Comparison of ENCODE assay signal across 8 cellular contexts in the genomic region with DNA sequence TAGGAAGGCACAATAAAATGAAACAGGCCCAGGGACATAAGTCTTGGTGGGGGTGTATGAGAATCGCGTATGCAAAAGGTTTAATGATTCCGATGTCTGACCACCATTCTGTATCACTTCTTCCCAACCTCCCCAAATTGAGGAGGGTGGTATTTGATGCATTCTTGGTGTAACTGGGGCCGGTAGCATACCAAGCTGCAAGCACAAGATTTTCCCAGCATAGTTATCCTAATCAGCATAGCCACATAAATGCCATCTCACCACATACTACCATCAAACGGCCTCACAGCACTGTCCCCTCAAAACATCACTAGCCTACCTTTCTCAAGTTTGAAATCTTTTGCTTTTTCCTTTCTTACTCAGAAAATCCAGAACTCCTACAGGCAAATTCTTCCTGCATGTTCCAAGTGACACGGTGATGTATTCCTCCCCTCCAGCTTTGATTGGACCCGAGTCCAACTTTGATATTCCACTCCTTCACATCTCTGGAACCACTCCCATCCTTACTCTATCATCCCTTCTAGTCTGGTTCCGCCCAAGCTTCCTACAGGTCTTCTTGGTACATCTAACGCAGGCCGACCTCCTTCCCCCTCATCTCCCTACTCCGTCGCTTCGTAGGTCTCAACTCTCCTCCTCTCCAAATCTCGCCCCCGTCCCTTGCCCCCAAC. TPM values are rescaled to one million over a fixed set of nuclear protein-coding genes. Genes with fewer than 3 reads are reported as not detected.
DNase-seq lines count a peak whose midpoint lies in the region; ATAC-seq, FAIRE-seq and TF ChIP-seq lines count a peak whose summit lies in the region.

No MANE protein-coding gene starts in this region.

- peak overlapping the region; percentile 92 to 98 for H3K4me3 ChIP-seq in kidney (ENCODE audit: low read length in 2 of 2)

- intact Hi-C loops in kidney (cut with DNase I) = no loop called here

- ATAC-seq in GM19023 (IDR thresholded peaks at IDR 0.05; ENCODE audit: unreplicated experiment) = no peak
- no peak for ATAC-seq in HG02763 (IDR thresholded peaks at IDR 0.05; ENCODE audit: unreplicated experiment)
- no peak for ATAC-seq in GM19455 (IDR thresholded peaks at IDR 0.05; ENCODE audit: unreplicated experiment)

- peak overlapping the region; percentile 74 to 89 for H3K9ac ChIP-seq in kidney (ENCODE audit: low read length in 2 of 2)

- in situ Hi-C loops in Caki2 (cut with HindIII; ENCODE audit: low pct_unique_long_range_greater_than_20kb, low sequenced_read_pairs) = no loop called here

- TF ChIP-seq CTCF in kidney (IDR thresholded peaks at IDR 0.05; ENCODE audit: borderline replicate concordance, extremely low read depth, insufficient read depth) = no peak

- H3K9me3 ChIP-seq in KOPT-K1 (ENCODE audit: insufficient read depth, low read length, poor library complexity, severe bottlenecking) = no peaks in the 10 kb centered on the region
- H3K9me3 ChIP-seq in kidney (ENCODE audit: control insufficient read depth in 1 of 2, low read length in 2 of 2) = no peaks in the 10 kb centered on the region

- H3K36me3 ChIP-seq in KOPT-K1 (ENCODE audit: insufficient read depth, low read length) (peaks cover 44% of the 10 kb centered on the region), kidney (ENCODE audit: control insufficient read depth in 1 of 2, insufficient read depth in 2 of 2, low read length in 2 of 2) (peaks cover 27 to 30% of the 10 kb centered on the region in 2 donors)

- H3K27ac ChIP-seq in KOPT-K1 (ENCODE audit: low read depth, low read length, poor library complexity, severe bottlenecking) (peak overlapping the region; percentile 78), kidney (ENCODE audit: low read depth in 2 of 2, low read length in 2 of 2) (peak overlapping the region; percentile 93 to 95)

- no peak for FAIRE-seq in kidney (lab: Jason Lieb, UNC)

- peaks cover 4 to 6% of the 10 kb centered on the region in 2 donors for H3K4me1 ChIP-seq in kidney (ENCODE audit: control insufficient read depth in 1 of 2, insufficient read depth in 1 of 2, low read depth in 1 of 2, low read length in 2 of 2)

- DNase-seq in Caki2 (ENCODE audit: low read depth) = peak; percentile 57
- peak; percentile 77 for DNase-seq in astrocyte of the hippocampus (ENCODE audit: low read depth, low spot score)
- no peak for DNase-seq in kidney
- DNase-seq in stromal cell of bone marrow (ENCODE audit: low read depth) = peak; percentile 41

RNA-seq across cellular contexts. Expression of a gene that starts 0.7 kb away (rescaled TPM):
- 30.8 and 32.8 TPM in 2 replicates for total RNA-seq in Caki2 (2014; rRNA removed; shearing (Covaris generic); ENCODE audit: low replicate concordance)
- total RNA-seq in kidney = 59.7 TPM
- 28.9 TPM for polyA plus RNA-seq in kidney (ENCODE audit: insufficient read depth, low read depth, low replicate concordance)

RNA-seq across cellular contexts. Expression of a gene that starts 4.7 kb away (rescaled TPM):
- 0.06 and 0.84 TPM in 2 replicates for total RNA-seq in Caki2 (2014; rRNA removed; shearing (Covaris generic); ENCODE audit: low replicate concordance)
- total RNA-seq in kidney = 3.3 TPM
- polyA plus RNA-seq in kidney (ENCODE audit: insufficient read depth, low read depth, low replicate concordance) = 4.5 TPM

RNA-seq across cellular contexts. Expression of a gene that starts 10.4 kb away (rescaled TPM):
- 52.5 and 77.8 TPM in 2 replicates for total RNA-seq in Caki2 (2014; rRNA removed; shearing (Covaris generic); ENCODE audit: low replicate concordance)
- 66.7 TPM for total RNA-seq in kidney
- polyA plus RNA-seq in kidney (ENCODE audit: insufficient read depth, low read depth, low replicate concordance) = 89.1 TPM

RNA-seq across cellular contexts. Expression of a gene that starts 17.3 kb away (rescaled TPM):
- 4.3 and 7.1 TPM in 2 replicates for total RNA-seq in Caki2 (2014; rRNA removed; shearing (Covaris generic); ENCODE audit: low replicate concordance)
- total RNA-seq in kidney = 22.8 TPM
- 19.8 TPM for polyA plus RNA-seq in kidney (ENCODE audit: insufficient read depth, low read depth, low replicate concordance)

RNA-seq across cellular contexts. Expression of a gene that starts 28.6 kb away (rescaled TPM):
- not detected in 2 replicates for total RNA-seq in Caki2 (2014; rRNA removed; shearing (Covaris generic); ENCODE audit: low replicate concordance)
- 0.82 TPM for total RNA-seq in kidney
- 19.9 TPM for polyA plus RNA-seq in kidney (ENCODE audit: insufficient read depth, low read depth, low replicate concordance)
